In genomic region chr14:23602181-23603095, GRCh38 we compare ENCODE assay signal across 1 cellular context.
A peak's percentile ranks its signal among the peaks of the same experiment; 100 is the strongest.
TF ChIP-seq lines count a peak whose summit lies in the region.

No MANE protein-coding gene starts in this region.

TF ChIP-seq in HepG2, 621 proteins besides CTCF, POLR2A, EP300 and RAD21 (continued from another document and continues in another):
- TF ChIP-seq ZBTB10 (CRISPR knock-in tag; IDR thresholded peaks at IDR 0.05; ENCODE audit: borderline replicate concordance) (peak; percentile 74; the same call in 1 of the 2 replicates), ZGPAT (CRISPR knock-in tag; IDR thresholded peaks at IDR 0.05) (peak; percentile 95), ZFP82 (CRISPR knock-in tag; IDR thresholded peaks at IDR 0.05; ENCODE audit: borderline replicate concordance) (no peak), SKI (IDR thresholded peaks at IDR 0.05; ENCODE audit: partially characterized antibody) (peak; percentile 91), ATF2 (CRISPR knock-in tag; IDR thresholded peaks at IDR 0.05) (peak; percentile 91), HINFP (CRISPR knock-in tag; IDR thresholded peaks at IDR 0.05; ENCODE audit: low read depth) (0 out of 2 replicates have a peak, but pooled peaks have one; percentile 21), ZBTB2 (CRISPR knock-in tag; IDR thresholded peaks at IDR 0.05; ENCODE audit: low read depth) (no peak), ZNF660 (CRISPR knock-in tag; IDR thresholded peaks at IDR 0.05; ENCODE audit: borderline replicate concordance, low read depth) (no peak), MEIS1 (CRISPR knock-in tag; IDR thresholded peaks at IDR 0.05; ENCODE audit: borderline replicate concordance) (peak; percentile 80; the same call in 1 of the 2 replicates), ZNF816 (CRISPR knock-in tag; IDR thresholded peaks at IDR 0.05; ENCODE audit: borderline replicate concordance) (no peak), ZNF639 (CRISPR knock-in tag; conservative IDR thresholded peaks at IDR 0.05) (peak; percentile 66; the same call in 1 of the 2 replicates), ZFP62 (CRISPR knock-in tag; IDR thresholded peaks at IDR 0.05) (no peak), PBX3 (CRISPR knock-in tag; IDR thresholded peaks at IDR 0.05; ENCODE audit: borderline replicate concordance) (no peak), GFI1 (CRISPR knock-in tag; IDR thresholded peaks at IDR 0.05; ENCODE audit: borderline replicate concordance) (peak; percentile 60; the same call in 1 of the 2 replicates), GLMP (CRISPR knock-in tag; IDR thresholded peaks at IDR 0.05; ENCODE audit: borderline replicate concordance) (no peak), ZNF790 (CRISPR knock-in tag; IDR thresholded peaks at IDR 0.05; ENCODE audit: borderline replicate concordance) (no peak), ZNF678 (CRISPR knock-in tag; IDR thresholded peaks at IDR 0.05) (no peak), ZNF280D (CRISPR knock-in tag; IDR thresholded peaks at IDR 0.05) (peak; percentile 6; the same call in 1 of the 2 replicates), FOXO4 (CRISPR knock-in tag; conservative IDR thresholded peaks at IDR 0.05) (no peak), ZFY (CRISPR knock-in tag; IDR thresholded peaks at IDR 0.05) (no peak; the same call in 1 of the 2 replicates), ASH2L (IDR thresholded peaks at IDR 0.05; ENCODE audit: insufficient read length, low read depth, low read length) (no peak), ZNF414 (CRISPR knock-in tag; IDR thresholded peaks at IDR 0.05) (peak; percentile 31; the same call in 1 of the 2 replicates), ZZZ3 (CRISPR knock-in tag; IDR thresholded peaks at IDR 0.05; ENCODE audit: borderline replicate concordance) (peak; percentile 68; the same call in 1 of the 2 replicates), ZNF747 (CRISPR knock-in tag; IDR thresholded peaks at IDR 0.05; ENCODE audit: borderline replicate concordance) (no peak), BRD4 (CRISPR knock-in tag; IDR thresholded peaks at IDR 0.05) (no peak), NR2F6 (IDR thresholded peaks at IDR 0.05) (peak; percentile 71), NR2F6 (CRISPR knock-in tag; IDR thresholded peaks at IDR 0.05) (peak; percentile 89), TRAFD1 (CRISPR knock-in tag; IDR thresholded peaks at IDR 0.05; ENCODE audit: borderline replicate concordance) (0 out of 2 replicates have a peak, but pooled peaks have one; percentile 10), MBD4 (IDR thresholded peaks at IDR 0.05; ENCODE audit: borderline replicate concordance, low read length) (no peak), GATAD2A (CRISPR knock-in tag; IDR thresholded peaks at IDR 0.05) (peak; percentile 96), MTA3 (CRISPR knock-in tag; IDR thresholded peaks at IDR 0.05) (0 out of 2 replicates have a peak, but pooled peaks have one; percentile 55), ZNF75D (CRISPR knock-in tag; IDR thresholded peaks at IDR 0.05; ENCODE audit: borderline replicate concordance) (no peak), CENPX (CRISPR knock-in tag; IDR thresholded peaks at IDR 0.05) (no peak)
